Comparison of ENCODE assay signal across 30 cellular contexts in genomic region chr3:184029456-184029950, GRCh38. TPM values are rescaled to one million over a fixed set of nuclear protein-coding genes. Genes with fewer than 3 reads are reported as not detected.
"Had no signal": no experiment of that assay in that cellular context is flagged by ENCODE, and none has a peak within 500 bp of the region (broad histone marks: within the 10 kb centered on the region; RNA-seq: fewer than 3 reads in every experiment).

No MANE protein-coding gene starts in this region.

- H3K27ac ChIP-seq: cardiac muscle cell, SJSA1 had no signal

- H3K36me3 ChIP-seq: cardiac muscle cell, SJSA1 had no signal

- H3K27me3 ChIP-seq: cardiac muscle cell had no signal

- H3K9ac ChIP-seq: SK-N-SH had no signal

- H3K4me3 ChIP-seq: cardiac muscle cell, SJSA1 had no signal

- H3K4me1 Mint-ChIP-seq: activated CD4-positive, alpha-beta T cell treated with anti-CD3 and anti-CD28 coated beads, Interleukin-2, amount 10 ng/mL, durations not matched to agents 7 days and 5 days; activated naive CD4-positive, alpha-beta T cell treated with anti-CD3 and anti-CD28 coated beads, Interleukin-2, amount 50 U/mL, for 24 hours; activated naive CD8-positive, alpha-beta T cell treated with anti-CD3 and anti-CD28 coated beads, Interleukin-2, amount 10 ng/mL, durations not matched to agents 7 days and 5 days; brain had no signal

- H3K9me3 ChIP-seq: SJSA1, SK-N-SH had no signal

- DNase-seq: activated CD4-positive, alpha-beta T cell treated with anti-CD3 and anti-CD28 coated beads, Interleukin-2, amount 10 ng/mL, durations not matched to agents 7 days and 5 days; activated CD4-positive, alpha-beta T cell treated with anti-CD3 and anti-CD28 coated beads, Interleukin-2, amount 50 U/mL, for 48 hours; activated CD8-positive, alpha-beta T cell treated with anti-CD3 and anti-CD28 coated beads, Interleukin-2, amount 10 ng/mL, durations not matched to agents 7 days and 5 days; activated gamma-delta T cell; activated naive CD4-positive, alpha-beta T cell treated with Interleukin-2 at 50 U/mL for 16 hours; activated naive CD8-positive, alpha-beta T cell treated with anti-CD3 and anti-CD28 coated beads, Interleukin-2, amount 10 ng/mL, durations not matched to agents 7 days and 5 days; activated T-cell treated with anti-CD3 and anti-CD28 coated beads, Interleukin-2, amount 50 U/mL, for 24 hours; Karpas-422; KBM-7; MM.1S; MV-4-11; NCI-H1092; NCI-H1436 treated with DMSO at 0.1 percent for 48 hours; NCI-H1694 treated with DMSO at 0.1 percent for 48 hours; NCI-H2029; NCI-H345; NCI-H524 treated with DMSO at 0.1 percent for 48 hours; SHP77; SK-N-SH had no signal

- H3K4me2 ChIP-seq: SK-N-SH had no signal

- H3K9me3 Mint-ChIP-seq: activated CD4-positive, alpha-beta T cell treated with anti-CD3 and anti-CD28 coated beads, Interleukin-2, amount 10 ng/mL, durations not matched to agents 7 days and 5 days; activated naive CD4-positive, alpha-beta T cell treated with anti-CD3 and anti-CD28 coated beads, Interleukin-2, amount 50 U/mL, for 24 hours; activated naive CD8-positive, alpha-beta T cell treated with anti-CD3 and anti-CD28 coated beads, Interleukin-2, amount 10 ng/mL, durations not matched to agents 7 days and 5 days; activated T-cell treated with anti-CD3 and anti-CD28 coated beads, Interleukin-2, amount 50 U/mL, for 24 hours; activated T-helper 2 cell treated with anti-CD3 and anti-CD28 coated beads, Interferon-gamma antibody, Interleukin-2, Interleukin-4, amounts not matched to agents 10 μg/mL and 5 μg/mL and 100 μg/mL, durations not matched to agents 14 hours and 24 hours and 36 hours; T-helper 1 cell treated with Interleukin-12 subunit alpha and Interleukin-12 subunit beta and Interleukin-4 antibody, amounts not matched to agents 30 μg/mL and 1 μg/mL, for 36 hours; T-helper 2 cell treated with Interferon-gamma antibody and Interleukin-4, amounts not matched to agents 5 μg/mL and 100 μg/mL, for 36 hours had no signal

- H3K27ac Mint-ChIP-seq: activated CD4-positive, alpha-beta T cell treated with anti-CD3 and anti-CD28 coated beads, Interleukin-2, amount 10 ng/mL, durations not matched to agents 7 days and 5 days; activated CD8-positive, alpha-beta T cell treated with anti-CD3 and anti-CD28 coated beads, Interleukin-2, amount 10 ng/mL, durations not matched to agents 7 days and 5 days; activated naive CD4-positive, alpha-beta T cell treated with anti-CD3 and anti-CD28 coated beads, Interleukin-2, amount 50 U/mL, for 24 hours; activated naive CD8-positive, alpha-beta T cell treated with anti-CD3 and anti-CD28 coated beads, Interleukin-2, amount 10 ng/mL, durations not matched to agents 7 days and 5 days; activated T-cell treated with anti-CD3 and anti-CD28 coated beads, Interleukin-2, amount 50 U/mL, for 24 hours; activated T-helper 2 cell treated with anti-CD3 and anti-CD28 coated beads, Interferon-gamma antibody, Interleukin-2, Interleukin-4, amounts not matched to agents 10 μg/mL and 5 μg/mL and 100 μg/mL, durations not matched to agents 14 hours and 24 hours and 36 hours; brain; T-helper 1 cell treated with Interleukin-12 subunit alpha and Interleukin-12 subunit beta and Interleukin-4 antibody, amounts not matched to agents 30 μg/mL and 1 μg/mL, for 36 hours; T-helper 2 cell treated with Interferon-gamma antibody and Interleukin-4, amounts not matched to agents 5 μg/mL and 100 μg/mL, for 36 hours had no signal

- ATAC-seq: activated CD8-positive, alpha-beta T cell treated with anti-CD3 and anti-CD28 coated beads, Interleukin-2, amount 10 ng/mL, durations not matched to agents 7 days and 5 days; Panc1 had no signal

- H3K4me1 ChIP-seq: SJSA1 had no signal

- H3K4me3 Mint-ChIP-seq: activated CD4-positive, alpha-beta T cell treated with anti-CD3 and anti-CD28 coated beads, Interleukin-2, amount 10 ng/mL, durations not matched to agents 7 days and 5 days; activated CD8-positive, alpha-beta T cell treated with anti-CD3 and anti-CD28 coated beads, Interleukin-2, amount 10 ng/mL, durations not matched to agents 7 days and 5 days; activated naive CD4-positive, alpha-beta T cell treated with anti-CD3 and anti-CD28 coated beads, Interleukin-2, amount 50 U/mL, for 24 hours; activated naive CD8-positive, alpha-beta T cell treated with anti-CD3 and anti-CD28 coated beads, Interleukin-2, amount 10 ng/mL, durations not matched to agents 7 days and 5 days; activated T-cell treated with anti-CD3 and anti-CD28 coated beads, Interleukin-2, amount 50 U/mL, for 24 hours; brain; T-helper 1 cell treated with Interleukin-12 subunit alpha and Interleukin-12 subunit beta and Interleukin-4 antibody, amounts not matched to agents 30 μg/mL and 1 μg/mL, for 36 hours; T-helper 2 cell treated with Interferon-gamma antibody and Interleukin-4, amounts not matched to agents 5 μg/mL and 100 μg/mL, for 36 hours had no signal

- H3K36me3 Mint-ChIP-seq: activated naive CD4-positive, alpha-beta T cell treated with anti-CD3 and anti-CD28 coated beads, Interleukin-2, amount 50 U/mL, for 24 hours; activated naive CD8-positive, alpha-beta T cell treated with anti-CD3 and anti-CD28 coated beads, Interleukin-2, amount 10 ng/mL, durations not matched to agents 7 days and 5 days; brain had no signal

RNA-seq across cellular contexts. Expression of gene HTR3D, which starts 2.0 kb away (rescaled TPM):
- total RNA-seq: activated CD4-positive, alpha-beta T cell treated with anti-CD3 and anti-CD28 coated beads, Interleukin-2, amount 10 ng/mL, durations not matched to agents 7 days and 5 days; activated CD8-positive, alpha-beta T cell treated with anti-CD3 and anti-CD28 coated beads, Interleukin-2, amount 10 ng/mL, durations not matched to agents 7 days and 5 days; activated naive CD8-positive, alpha-beta T cell treated with anti-CD3 and anti-CD28 coated beads, Interleukin-2, amount 10 ng/mL, durations not matched to agents 7 days and 5 days; activated T-helper 2 cell treated with anti-CD3 and anti-CD28 coated beads, Interferon-gamma antibody, Interleukin-2, Interleukin-4, amounts not matched to agents 10 μg/mL and 5 μg/mL and 100 μg/mL, durations not matched to agents 14 hours and 24 hours and 36 hours; cardiac muscle cell; NCI-H460; RPMI7951; SJSA1 had no signal
- polyA plus RNA-seq: adipose tissue, cardiac muscle cell, SK-N-SH had no signal

RNA-seq across cellular contexts. Expression of gene HTR3C, which starts 23.3 kb away (rescaled TPM):
- total RNA-seq: activated CD4-positive, alpha-beta T cell treated with anti-CD3 and anti-CD28 coated beads, Interleukin-2, amount 10 ng/mL, durations not matched to agents 7 days and 5 days; activated CD8-positive, alpha-beta T cell treated with anti-CD3 and anti-CD28 coated beads, Interleukin-2, amount 10 ng/mL, durations not matched to agents 7 days and 5 days; activated naive CD8-positive, alpha-beta T cell treated with anti-CD3 and anti-CD28 coated beads, Interleukin-2, amount 10 ng/mL, durations not matched to agents 7 days and 5 days; activated T-helper 2 cell treated with anti-CD3 and anti-CD28 coated beads, Interferon-gamma antibody, Interleukin-2, Interleukin-4, amounts not matched to agents 10 μg/mL and 5 μg/mL and 100 μg/mL, durations not matched to agents 14 hours and 24 hours and 36 hours; cardiac muscle cell; NCI-H460; RPMI7951; SJSA1 had no signal
- polyA plus RNA-seq: adipose tissue, SK-N-SH had no signal
